Comparison of ENCODE assay signal across 11 cellular contexts in genomic region chr12:106078358-106079025, GRCh38.
DNase-seq lines count a peak whose midpoint lies in the region; ATAC-seq lines count a peak whose summit lies in the region.
"Had no signal": no experiment of that assay in that cellular context is flagged by ENCODE, and none has a peak within 500 bp of the region (broad histone marks: within the 10 kb centered on the region; RNA-seq: fewer than 3 reads in every experiment).

No MANE protein-coding gene starts in this region.

- peaks cover 35% of the 10 kb centered on the region for H3K4me1 ChIP-seq in right cardiac atrium (ENCODE audit: control insufficient read depth, insufficient read depth, low read length)

- H3K27me3 ChIP-seq in right cardiac atrium (ENCODE audit: control insufficient read depth, insufficient read depth), result no peaks in the 10 kb centered on the region

- no peak overlapping the region for H3K4me3 Mint-ChIP-seq in activated CD4-positive, alpha-beta T cell treated with anti-CD3 and anti-CD28 coated beads, Interleukin-2, amount 10 ng/mL, durations not matched to agents 7 days and 5 days
- H3K4me3 Mint-ChIP-seq: type B pancreatic cell had no signal

- CTCF ChIA-PET in activated CD4-positive, alpha-beta T cell treated with anti-CD3 and anti-CD28 coated beads, Interleukin-2, amount 10 ng/mL, durations not matched to agents 7 days and 5 days (lab: Charles Lee), result no interaction called here

- H3K27ac Mint-ChIP-seq in activated CD4-positive, alpha-beta T cell treated with anti-CD3 and anti-CD28 coated beads, Interleukin-2, amount 10 ng/mL, durations not matched to agents 7 days and 5 days, result no peak overlapping the region
- H3K27ac Mint-ChIP-seq: type B pancreatic cell had no signal

- no peak overlapping the region for H3K4me3 ChIP-seq in right cardiac atrium (ENCODE audit: low read length)

- no peaks in the 10 kb centered on the region for H3K9me3 ChIP-seq in right cardiac atrium (ENCODE audit: control insufficient read depth, low read length)

- no peaks in the 10 kb centered on the region for H3K36me3 Mint-ChIP-seq in activated CD4-positive, alpha-beta T cell treated with anti-CD3 and anti-CD28 coated beads, Interleukin-2, amount 10 ng/mL, durations not matched to agents 7 days and 5 days (ENCODE audit: low read depth)

- intact Hi-C loops in right cardiac atrium (cut with DNase I), result no loop called here

- peaks cover 7% of the 10 kb centered on the region for H3K27me3 Mint-ChIP-seq in activated CD4-positive, alpha-beta T cell treated with anti-CD3 and anti-CD28 coated beads, Interleukin-2, amount 10 ng/mL, durations not matched to agents 7 days and 5 days

- WGBS in right cardiac atrium, result 58% methylated on average over 10 of the region's 10 CpGs

- H3K27ac ChIP-seq in right cardiac atrium (ENCODE audit: low read length), result peak overlapping the region; percentile 6
- peak overlapping the region; percentile 41 for H3K27ac ChIP-seq in substantia nigra (ENCODE audit: low read depth, low read length, poor library complexity, severe bottlenecking)

- DNase-seq in HT1080 (ENCODE audit: low read depth), result peak; percentile 87
- peak; percentile 95 for DNase-seq in astrocyte of the hippocampus (ENCODE audit: low read depth, low spot score)
- DNase-seq in right cardiac atrium, result peak; percentile 64 to 82 (median 77)
- DNase-seq in substantia nigra (lab: John Stamatoyannopoulos, UW), result peak in 44 of 49 donors; percentile 21 to 89 (median 66)
- DNase-seq in activated CD4-positive, alpha-beta T cell treated with anti-CD3 and anti-CD28 coated beads, Interleukin-2, amount 10 ng/mL, durations not matched to agents 7 days and 5 days, result no peak
- DNase-seq in NCI-H1105 treated with DMSO at 0.1 percent for 48 hours (lab: John Stamatoyannopoulos, UW), result no peak
- no peak for DNase-seq in SKM-1 (lab: John Stamatoyannopoulos, UW; ENCODE audit: unreplicated experiment)
- DNase-seq: activated CD4-positive, CD25-positive, alpha-beta regulatory T cell; NCI-H510A treated with DMSO at 0.1 percent for 48 hours had no signal

- no peaks in the 10 kb centered on the region for H3K9me3 Mint-ChIP-seq in activated CD4-positive, alpha-beta T cell treated with anti-CD3 and anti-CD28 coated beads, Interleukin-2, amount 10 ng/mL, durations not matched to agents 7 days and 5 days
- H3K9me3 Mint-ChIP-seq: type B pancreatic cell had no signal

- no peaks in the 10 kb centered on the region for H3K4me1 Mint-ChIP-seq in activated CD4-positive, alpha-beta T cell treated with anti-CD3 and anti-CD28 coated beads, Interleukin-2, amount 10 ng/mL, durations not matched to agents 7 days and 5 days

- POLR2A ChIA-PET in activated CD4-positive, alpha-beta T cell treated with anti-CD3 and anti-CD28 coated beads, Interleukin-2, amount 10 ng/mL, durations not matched to agents 7 days and 5 days (lab: Charles Lee), result no interaction called here

- ATAC-seq in right cardiac atrium, result peak; percentile 63 to 72
- no peak for ATAC-seq in GM19395 (IDR thresholded peaks at IDR 0.05; ENCODE audit: unreplicated experiment)

Comparison
In these comparisons a context has a peak if more than half of its experiments do, and no peak if none do; other contexts are left out.
1. DNase-seq: peak in HT1080 (single experiment), astrocyte of the hippocampus (single experiment), right cardiac atrium (3 of 3) and substantia nigra (44 of 49); none in activated CD4-positive, alpha-beta T cell treated with anti-CD3 and anti-CD28 coated beads, Interleukin-2, amount 10 ng/mL, durations not matched to agents 7 days and 5 days (single experiment), NCI-H1105 treated with DMSO at 0.1 percent for 48 hours (single experiment) and SKM-1 (single experiment).